1 cellular context compared by ENCODE assay signal in the genomic region with DNA sequence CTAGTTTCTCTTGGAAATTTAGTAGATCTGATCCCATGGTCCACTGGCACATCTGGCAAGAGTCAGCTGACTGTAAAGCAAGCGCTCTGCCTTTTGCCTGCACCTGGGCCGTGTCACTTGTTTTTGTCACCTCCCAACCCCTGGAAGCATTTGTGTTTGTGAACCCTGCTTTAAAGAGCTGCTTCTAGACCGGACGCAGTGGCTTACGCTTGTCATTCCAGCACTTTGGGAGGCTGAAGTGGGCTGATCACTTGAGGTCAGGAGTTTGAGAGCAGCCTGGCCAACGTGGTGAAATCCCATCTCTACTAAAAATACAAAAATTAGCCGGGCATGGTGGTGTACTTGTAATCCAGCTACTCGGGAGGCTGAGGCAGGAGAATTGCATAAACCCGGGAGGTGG.
TF ChIP-seq lines count a peak whose summit lies in the region.

No MANE protein-coding gene starts in this region.

TF ChIP-seq in H1, 55 proteins besides CTCF, POLR2A, EP300 and RAD21:
- TF ChIP-seq ZNF274 (IDR thresholded peaks at IDR 0.05; ENCODE audit: borderline replicate concordance, extremely low read depth, low read length) (no peak), SRF (IDR thresholded peaks at IDR 0.05; ENCODE audit: low read depth, low read length) (no peak), MAFK (IDR thresholded peaks at IDR 0.05; ENCODE audit: low read depth, low read length) (no peak), TAF1 (IDR thresholded peaks at IDR 0.05; ENCODE audit: low read depth, low read length) (no peak), RFX5 (IDR thresholded peaks at IDR 0.05; ENCODE audit: borderline replicate concordance, low read depth, low read length) (no peak), SIX5 (IDR thresholded peaks at IDR 0.05; ENCODE audit: low read depth, low read length) (no peak)
TF ChIP-seq in H1: peak in this region for 0.
